ENCODE assay signal across 18 cellular contexts in genomic region chrX:10397349-10397748, GRCh38.
"Had no signal": no experiment of that assay in that cellular context is flagged by ENCODE, and none has a peak within 500 bp of the region (broad histone marks: within the 10 kb centered on the region; RNA-seq: fewer than 3 reads in every experiment).

No MANE protein-coding gene starts in this region.

- H2AFZ ChIP-seq: neural progenitor cell had no signal

- H3K27ac ChIP-seq: adrenal gland, ascending aorta, left ventricle myocardium inferior, neural progenitor cell, prostate gland, thoracic aorta, upper lobe of left lung, WERI-Rb-1 had no signal

- H3K36me3 ChIP-seq: adrenal gland, ascending aorta, left ventricle myocardium inferior, neural progenitor cell, prostate gland, thoracic aorta, upper lobe of left lung, WERI-Rb-1 had no signal

- H3K9ac ChIP-seq: neural progenitor cell had no signal

- H3K27me3 ChIP-seq: adrenal gland, ascending aorta, neural progenitor cell, upper lobe of left lung had no signal

- ATAC-seq: activated T-helper 17 cell treated with anti-CD3 and anti-CD28 coated beads, Interleukin-2, amount 50 U/mL, for 72 hours; naive thymus-derived CD4-positive, alpha-beta T cell had no signal

- H3K4me2 ChIP-seq: neural progenitor cell had no signal

- H3K4me1 ChIP-seq: adrenal gland, ascending aorta, left ventricle myocardium inferior, neural progenitor cell, prostate gland, upper lobe of left lung had no signal

- H3K9me3 ChIP-seq: adrenal gland, ascending aorta, left ventricle myocardium inferior, prostate gland, thoracic aorta, upper lobe of left lung had no signal

- H3K4me3 ChIP-seq: adrenal gland, ascending aorta, left ventricle myocardium inferior, neural progenitor cell, prostate gland, thoracic aorta, upper lobe of left lung had no signal

- DNase-seq: activated CD4-positive, alpha-beta T cell treated with anti-CD3 and anti-CD28 coated beads for 1 hour; activated naive CD4-positive, alpha-beta T cell; activated T-cell treated with anti-CD3 and anti-CD28 coated beads, Interleukin-2, amount 50 U/mL, for 1 hour; adrenal gland; effector memory CD4-positive, alpha-beta T cell; hippocampal formation; left ventricle myocardium inferior; naive thymus-derived CD4-positive, alpha-beta T cell; stimulated activated CD4-positive, alpha-beta T cell treated with anti-CD3 and anti-CD28 coated beads, Interleukin-2, amount 100 ng/mL, for 48 hours; stimulated activated CD8-positive, alpha-beta memory T cell treated with anti-CD3 and anti-CD28 coated beads, Interleukin-4, amount 100 ng/mL, for 48 hours; stimulated activated naive CD4-positive, alpha-beta T cell treated with Interleukin-2 at 50 U/mL for 16 hours; upper lobe of left lung; WERI-Rb-1 had no signal
